In genomic region chr14:63896278-63896720, GRCh38 we compare ENCODE assay signal across 8 cellular contexts. TPM values are rescaled to one million over a fixed set of nuclear protein-coding genes. Genes with fewer than 3 reads are reported as not detected.
A peak's percentile ranks its signal among the peaks of the same experiment; 100 is the strongest.
DNase-seq lines count a peak whose midpoint lies in the region; ATAC-seq, FAIRE-seq and TF ChIP-seq lines count a peak whose summit lies in the region.

No MANE protein-coding gene starts in this region.

- H3K9ac ChIP-seq in SK-N-MC (ENCODE audit: insufficient read length) (no peak overlapping the region), skeletal muscle tissue (ENCODE audit: low read depth in 1 of 3, low read length in 3 of 3) (no peak overlapping the region)

- no peak for TF ChIP-seq POLR2A in H54 (IDR thresholded peaks at IDR 0.05; ENCODE audit: low read depth, low read length)

- peaks cover 25 to 28% (median 28%) of the 10 kb centered on the region in 3 donors for H3K4me1 ChIP-seq in skeletal muscle tissue (ENCODE audit: control insufficient read depth in 3 of 3, insufficient read depth in 3 of 3, low read length in 3 of 3)

- peak; percentile 98 for FAIRE-seq in H54 (lab: Jason Lieb, UNC)

- H3K9me3 ChIP-seq in SK-N-MC (ENCODE audit: low read depth, low read length) (no peaks in the 10 kb centered on the region), skeletal muscle tissue (ENCODE audit: control insufficient read depth in 3 of 3, low read length in 3 of 3) (no peaks in the 10 kb centered on the region)

- H3K27me3 ChIP-seq in skeletal muscle tissue (ENCODE audit: control insufficient read depth in 3 of 3, insufficient read depth in 3 of 3, low read length in 3 of 3): no peaks in the 10 kb centered on the region

- H3K27ac ChIP-seq in SK-N-MC: peak overlapping the region; percentile 33; the same call in 1 of the 2 replicates
- peak overlapping the region; percentile 61 for H3K27ac ChIP-seq in skeletal muscle tissue (ENCODE audit: low read depth, low read length)

- peak; percentile 45 for DNase-seq in H54 (ENCODE audit: insufficient read length, low spot score)
- no peak for DNase-seq in SK-N-MC (ENCODE audit: low read depth, low spot score)
- DNase-seq in left cardiac atrium: peak; percentile 65
- DNase-seq in inferior parietal cortex (ENCODE audit: extremely low spot score): no peak
- DNase-seq in D341Med (ENCODE audit: low spot score): no peak

- peak; percentile 52 to 69 for ATAC-seq in left cardiac atrium
- no peak for ATAC-seq in HG02981 (IDR thresholded peaks at IDR 0.05; ENCODE audit: unreplicated experiment)
- no peak for ATAC-seq in HG03095 (IDR thresholded peaks at IDR 0.05; ENCODE audit: unreplicated experiment)

- intact Hi-C loops in left cardiac atrium (cut with DNase I): no loop called here

- H3K36me3 ChIP-seq in SK-N-MC (ENCODE audit: insufficient read depth, low read length): no peaks in the 10 kb centered on the region
- no peaks in the 10 kb centered on the region for H3K36me3 ChIP-seq in skeletal muscle tissue (ENCODE audit: control insufficient read depth in 3 of 3, insufficient read depth in 3 of 3, low read length in 3 of 3)

- H3K4me3 ChIP-seq in SK-N-MC (no peak overlapping the region), skeletal muscle tissue (ENCODE audit: low read length in 3 of 3) (no peak overlapping the region)

RNA-seq across cellular contexts. Expression of gene SYNE2, which starts 43.5 kb away (rescaled TPM):
- total RNA-seq in left cardiac atrium (100 to 1,000 TPM in 1 of 2 donors, 10 to 100 TPM in 1; 96.3 to 173 TPM), skeletal muscle tissue (81.4 TPM)

Comparison
In these comparisons a context has a peak if more than half of its experiments do, and no peak if none do; other contexts are left out.
1. DNase-seq: peak in H54 (single experiment) and left cardiac atrium (single experiment); none in SK-N-MC (single experiment), inferior parietal cortex (single experiment) and D341Med (single experiment).
2. ATAC-seq: peak in left cardiac atrium (2 of 2); none in HG02981 (single experiment) and HG03095 (single experiment).